ENCODE assay signal across 8 cellular contexts in genomic region chr1:153783233-153784190, GRCh38.
DNase-seq lines count a peak whose midpoint lies in the region; ATAC-seq and TF ChIP-seq lines count a peak whose summit lies in the region.

No MANE protein-coding gene starts in this region.

- peak; percentile 90 for ATAC-seq in GM19023 (IDR thresholded peaks at IDR 0.05; ENCODE audit: unreplicated experiment)
- peak; percentile 80 for ATAC-seq in HG03196 (IDR thresholded peaks at IDR 0.05; ENCODE audit: unreplicated experiment)
- peak; percentile 95 for ATAC-seq in activated CD4-positive, CD25-positive, alpha-beta regulatory T cell treated with anti-CD3 and anti-CD28 coated beads, Interleukin-2, amount 50 U/mL, for 24 hours

- DNase-seq in AG09319 (ENCODE audit: extremely low read depth, low read depth) (peak; percentile 82), NCI-H345 (lab: John Stamatoyannopoulos, UW) (peak; percentile 99), cerebellar cortex (ENCODE audit: low spot score) (peak; percentile 89), kidney glomerular epithelial cell (lab: John Stamatoyannopoulos, UW) (peak; percentile 88)
- peak; percentile 77 to 87 for DNase-seq in stimulated activated CD4-positive, alpha-beta T cell treated with anti-CD3 and anti-CD28 coated beads, Interleukin-15, amount 100 ng/mL, for 48 hours (ENCODE audit: low read depth in 2 of 2)

- no peak for TF ChIP-seq CTCF in AG09319 (IDR thresholded peaks at IDR 0.05; ENCODE audit: low read depth, low read length)

Comparison
In these comparisons a context has a peak if more than half of its experiments do, and no peak if none do; other contexts are left out.
1. Peak in every context shown above with its lines: DNase-seq and ATAC-seq.